ENCODE assay signal across 22 cellular contexts in the genomic region with DNA sequence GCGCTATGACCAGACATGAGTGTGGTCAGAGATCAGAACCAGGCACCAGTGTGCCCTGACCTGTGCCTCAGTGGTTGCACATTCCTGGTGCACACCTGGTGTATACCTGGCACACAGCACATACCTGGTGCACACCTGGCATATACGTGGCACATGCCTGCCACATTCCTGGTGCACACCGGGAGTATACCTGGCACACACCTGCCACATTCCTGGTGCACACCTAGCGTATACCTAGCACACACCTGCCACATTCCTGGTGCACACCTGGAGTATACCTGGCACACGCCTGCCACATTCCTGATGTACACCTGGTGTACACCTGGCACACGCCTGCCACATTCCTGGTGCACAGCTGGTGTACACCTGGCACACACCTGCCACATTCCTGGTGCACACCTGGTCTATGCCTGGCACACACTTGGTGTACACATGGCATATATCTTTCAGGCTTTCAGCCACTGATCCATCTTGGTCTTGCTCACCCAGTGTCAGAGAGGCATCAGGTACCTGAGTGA.
"Had no signal": no experiment of that assay in that cellular context is flagged by ENCODE, and none has a peak within 500 bp of the region (broad histone marks: within the 10 kb centered on the region; RNA-seq: fewer than 3 reads in every experiment).

No MANE protein-coding gene starts in this region.

- H3K27ac ChIP-seq: cardiac muscle cell, SK-N-MC, VCaP had no signal

- FAIRE-seq: astrocyte had no signal

- DNase-seq: activated CD4-positive, alpha-beta memory T cell treated with anti-CD3 and anti-CD28 coated beads, Interleukin-2, amount 10 ng/mL, durations not matched to agents 7 days and 5 days; activated CD4-positive, alpha-beta T cell treated with anti-CD3 and anti-CD28 coated beads for 36 hours; activated CD4-positive, alpha-beta T cell treated with anti-CD3 and anti-CD28 coated beads, Interleukin-2, amount 50 U/mL, for 1 hour; activated gamma-delta T cell; activated naive CD4-positive, alpha-beta T cell treated with anti-CD3 and anti-CD28 coated beads for 36 hours; activated T-cell treated with anti-CD3 and anti-CD28 coated beads for 4 hours; activated T-cell treated with anti-CD3 and anti-CD28 coated beads, Interleukin-2, amount 50 U/mL, for 48 hours; amygdala; Karpas-422; NCI-H1048; NCI-H146; NCI-H187 treated with DMSO at 0.1 percent for 48 hours; NCI-H345; NCI-H510A; NCI-H526 treated with DMSO at 0.1 percent for 48 hours; NCI-H82; T-helper 1 cell had no signal

- H3K4me3 ChIP-seq: cardiac muscle cell, SK-N-MC had no signal

- ATAC-seq: activated CD4-positive, alpha-beta T cell treated with anti-CD3 and anti-CD28 coated beads for 36 hours; activated T-helper 17 cell treated with anti-CD3 and anti-CD28 coated beads, Interleukin-2, amount 50 U/mL, for 72 hours had no signal

- H3K36me3 ChIP-seq: cardiac muscle cell had no signal
